9 cellular contexts compared by ENCODE assay signal in genomic region chr3:193801094-193801493, GRCh38.
"Had no signal": no experiment of that assay in that cellular context is flagged by ENCODE, and none has a peak within 500 bp of the region (broad histone marks: within the 10 kb centered on the region; RNA-seq: fewer than 3 reads in every experiment).

No MANE protein-coding gene starts in this region.

- H3K4me3 Mint-ChIP-seq: HFFc6, IgD-negative memory B cell had no signal

- H3K27ac Mint-ChIP-seq: HFFc6, IgD-negative memory B cell had no signal

- DNase-seq: GM23248, GOT3, H7, HFFc6, KG1 had no signal

- H3K36me3 ChIP-seq: HAP-1 had no signal

- H3K36me3 Mint-ChIP-seq: IgD-negative memory B cell had no signal

- H3K4me1 ChIP-seq: HAP-1 had no signal

- H2AFZ ChIP-seq: GM23248 had no signal

- H3K4me1 Mint-ChIP-seq: IgD-negative memory B cell had no signal

- H3K9me3 ChIP-seq: HAP-1 had no signal

- H3K4me3 ChIP-seq: GM23248, HAP-1 had no signal

- H3K27ac ChIP-seq: GM23248, HL-60 had no signal

- H3K9ac ChIP-seq: GM23248 had no signal

- ATAC-seq: HCT116 had no signal

- H3K9me3 Mint-ChIP-seq: HFFc6, IgD-negative memory B cell had no signal
